In the genomic region with DNA sequence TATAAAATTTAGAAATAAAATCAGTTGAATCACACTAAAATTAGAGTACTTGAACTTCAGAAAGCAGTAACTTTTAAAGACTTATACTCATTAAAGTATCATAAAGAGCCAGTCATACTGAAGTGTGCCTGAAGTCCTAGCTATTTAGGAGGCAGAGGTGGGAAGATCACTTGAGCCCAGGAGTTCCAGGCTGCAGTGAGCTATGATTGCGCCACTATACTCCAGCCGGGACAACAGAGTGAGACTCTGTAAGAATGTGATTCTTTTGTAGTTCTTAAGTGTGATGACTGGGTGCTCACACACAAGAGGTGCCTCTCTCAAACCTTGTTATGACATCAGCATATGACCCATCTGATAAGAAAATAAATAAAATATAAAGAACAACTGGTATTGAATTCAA, we compare ENCODE assay signal across 1 cellular context.
TF ChIP-seq lines count a peak whose summit lies in the region.

No MANE protein-coding gene starts in this region.

TF ChIP-seq in K562, 482 proteins besides CTCF, POLR2A, EP300 and RAD21 (continued from another document):
- TF ChIP-seq, protein P1, sequence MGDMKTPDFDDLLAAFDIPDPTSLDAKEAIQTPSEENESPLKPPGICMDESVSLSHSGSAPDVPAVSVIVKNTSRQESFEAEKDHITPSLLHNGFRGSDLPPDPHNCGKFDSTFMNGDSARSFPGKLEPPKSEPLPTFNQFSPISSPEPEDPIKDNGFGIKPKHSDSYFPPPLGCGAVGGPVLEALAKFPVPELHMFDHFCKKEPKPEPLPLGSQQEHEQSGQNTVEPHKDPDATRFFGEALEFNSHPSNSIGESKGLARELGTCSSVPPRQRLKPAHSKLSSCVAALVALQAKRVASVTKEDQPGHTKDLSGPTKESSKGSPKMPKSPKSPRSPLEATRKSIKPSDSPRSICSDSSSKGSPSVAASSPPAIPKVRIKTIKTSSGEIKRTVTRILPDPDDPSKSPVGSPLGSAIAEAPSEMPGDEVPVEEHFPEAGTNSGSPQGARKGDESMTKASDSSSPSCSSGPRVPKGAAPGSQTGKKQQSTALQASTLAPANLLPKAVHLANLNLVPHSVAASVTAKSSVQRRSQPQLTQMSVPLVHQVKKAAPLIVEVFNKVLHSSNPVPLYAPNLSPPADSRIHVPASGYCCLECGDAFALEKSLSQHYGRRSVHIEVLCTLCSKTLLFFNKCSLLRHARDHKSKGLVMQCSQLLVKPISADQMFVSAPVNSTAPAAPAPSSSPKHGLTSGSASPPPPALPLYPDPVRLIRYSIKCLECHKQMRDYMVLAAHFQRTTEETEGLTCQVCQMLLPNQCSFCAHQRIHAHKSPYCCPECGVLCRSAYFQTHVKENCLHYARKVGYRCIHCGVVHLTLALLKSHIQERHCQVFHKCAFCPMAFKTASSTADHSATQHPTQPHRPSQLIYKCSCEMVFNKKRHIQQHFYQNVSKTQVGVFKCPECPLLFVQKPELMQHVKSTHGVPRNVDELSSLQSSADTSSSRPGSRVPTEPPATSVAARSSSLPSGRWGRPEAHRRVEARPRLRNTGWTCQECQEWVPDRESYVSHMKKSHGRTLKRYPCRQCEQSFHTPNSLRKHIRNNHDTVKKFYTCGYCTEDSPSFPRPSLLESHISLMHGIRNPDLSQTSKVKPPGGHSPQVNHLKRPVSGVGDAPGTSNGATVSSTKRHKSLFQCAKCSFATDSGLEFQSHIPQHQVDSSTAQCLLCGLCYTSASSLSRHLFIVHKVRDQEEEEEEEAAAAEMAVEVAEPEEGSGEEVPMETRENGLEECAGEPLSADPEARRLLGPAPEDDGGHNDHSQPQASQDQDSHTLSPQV (IDR thresholded peaks at IDR 0.05), result no peak
- TF ChIP-seq, protein P2, sequence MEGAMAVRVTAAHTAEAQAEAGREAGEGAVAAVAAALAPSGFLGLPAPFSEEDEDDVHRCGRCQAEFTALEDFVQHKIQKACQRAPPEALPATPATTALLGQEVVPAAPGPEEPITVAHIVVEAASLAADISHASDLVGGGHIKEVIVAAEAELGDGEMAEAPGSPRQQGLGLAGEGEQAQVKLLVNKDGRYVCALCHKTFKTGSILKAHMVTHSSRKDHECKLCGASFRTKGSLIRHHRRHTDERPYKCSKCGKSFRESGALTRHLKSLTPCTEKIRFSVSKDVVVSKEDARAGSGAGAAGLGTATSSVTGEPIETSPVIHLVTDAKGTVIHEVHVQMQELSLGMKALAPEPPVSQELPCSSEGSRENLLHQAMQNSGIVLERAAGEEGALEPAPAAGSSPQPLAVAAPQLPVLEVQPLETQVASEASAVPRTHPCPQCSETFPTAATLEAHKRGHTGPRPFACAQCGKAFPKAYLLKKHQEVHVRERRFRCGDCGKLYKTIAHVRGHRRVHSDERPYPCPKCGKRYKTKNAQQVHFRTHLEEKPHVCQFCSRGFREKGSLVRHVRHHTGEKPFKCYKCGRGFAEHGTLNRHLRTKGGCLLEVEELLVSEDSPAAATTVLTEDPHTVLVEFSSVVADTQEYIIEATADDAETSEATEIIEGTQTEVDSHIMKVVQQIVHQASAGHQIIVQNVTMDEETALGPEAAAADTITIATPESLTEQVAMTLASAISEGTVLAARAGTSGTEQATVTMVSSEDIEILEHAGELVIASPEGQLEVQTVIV (CRISPR knock-in tag; IDR thresholded peaks at IDR 0.05; ENCODE audit: borderline replicate concordance), result no peak
- TF ChIP-seq RBBP5 (IDR thresholded peaks at IDR 0.05; ENCODE audit: borderline replicate concordance, insufficient read depth, low read length, poor library complexity, severe bottlenecking) (peak; percentile 37), ZNF140 (CRISPR knock-in tag; IDR thresholded peaks at IDR 0.05) (no peak), FOXA1 (IDR thresholded peaks at IDR 0.05; ENCODE audit: borderline replicate concordance) (no peak), ZNF121 (CRISPR knock-in tag; conservative IDR thresholded peaks at IDR 0.05) (peak; percentile 77), RBM25 (IDR thresholded peaks at IDR 0.05; ENCODE audit: low read depth, low read length, severe bottlenecking) (peak; percentile 51), ZNF551 (CRISPR knock-in tag; IDR thresholded peaks at IDR 0.05) (no peak), GABPA (tag; conservative IDR thresholded peaks at IDR 0.05; ENCODE audit: low read depth) (no peak)
- TF ChIP-seq, protein P3, sequence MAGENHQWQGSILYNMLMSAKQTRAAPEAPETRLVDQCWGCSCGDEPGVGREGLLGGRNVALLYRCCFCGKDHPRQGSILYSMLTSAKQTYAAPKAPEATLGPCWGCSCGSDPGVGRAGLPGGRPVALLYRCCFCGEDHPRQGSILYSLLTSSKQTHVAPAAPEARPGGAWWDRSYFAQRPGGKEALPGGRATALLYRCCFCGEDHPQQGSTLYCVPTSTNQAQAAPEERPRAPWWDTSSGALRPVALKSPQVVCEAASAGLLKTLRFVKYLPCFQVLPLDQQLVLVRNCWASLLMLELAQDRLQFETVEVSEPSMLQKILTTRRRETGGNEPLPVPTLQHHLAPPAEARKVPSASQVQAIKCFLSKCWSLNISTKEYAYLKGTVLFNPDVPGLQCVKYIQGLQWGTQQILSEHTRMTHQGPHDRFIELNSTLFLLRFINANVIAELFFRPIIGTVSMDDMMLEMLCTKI (IDR thresholded peaks at IDR 0.05; ENCODE audit: partially characterized antibody), result no peak
